26 cellular contexts compared by ENCODE assay signal in the genomic region with DNA sequence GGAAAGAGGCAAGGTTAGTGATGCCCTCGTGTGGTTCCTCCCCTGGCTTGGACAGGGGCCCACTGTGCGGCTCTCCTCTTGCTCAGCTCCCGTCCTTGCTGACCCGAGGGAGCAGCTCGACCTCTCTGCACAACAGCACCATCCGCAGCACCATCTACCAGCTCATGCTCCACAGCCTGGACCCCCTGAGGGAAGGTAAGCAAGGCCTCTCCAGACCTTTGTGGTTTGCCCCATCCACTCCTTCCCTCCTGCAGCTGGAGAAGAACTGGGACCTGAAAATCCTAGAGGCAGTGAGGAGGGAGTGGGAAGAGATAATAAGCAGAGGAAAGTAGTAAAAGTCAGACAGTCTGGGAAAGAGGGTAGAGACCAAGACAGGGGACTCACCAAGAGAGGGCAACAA.
"Had no signal": no experiment of that assay in that cellular context is flagged by ENCODE, and none has a peak within 500 bp of the region (broad histone marks: within the 10 kb centered on the region; RNA-seq: fewer than 3 reads in every experiment).

No MANE protein-coding gene starts in this region.

- H3K27ac ChIP-seq: adrenal gland, body of pancreas, Peyer's patch, RWPE1, SJCRH30 had no signal

- DNase-seq: activated CD4-positive, alpha-beta T cell treated with anti-CD3 and anti-CD28 coated beads for 48 hours; activated CD4-positive, alpha-beta T cell treated with anti-CD3 and anti-CD28 coated beads, Interleukin-2, amount 50 U/mL, for 48 hours; activated CD8-positive, alpha-beta memory T cell treated with anti-CD3 and anti-CD28 coated beads, Interleukin-2, amount 10 ng/mL, durations not matched to agents 7 days and 5 days; activated gamma-delta T cell; activated naive CD4-positive, alpha-beta T cell treated with anti-CD3 and anti-CD28 coated beads for 36 hours; activated naive CD8-positive, alpha-beta T cell treated with anti-CD3 and anti-CD28 coated beads, Interleukin-2, amount 10 ng/mL, durations not matched to agents 7 days and 5 days; activated T-cell treated with anti-CD3 and anti-CD28 coated beads, Interleukin-2, amount 50 U/mL, for 4 hours; aorta; body of pancreas; KBM-7; NCI-H1048; NCI-H1930; NCI-H2171; NCI-H2227 treated with DMSO at 0.1 percent for 48 hours; NCI-H446 treated with DMSO at 0.1 percent for 48 hours; NCI-H524 treated with DMSO at 0.1 percent for 48 hours; NCI-H748 treated with DMSO at 0.1 percent for 48 hours; OCI-M1; Peyer's patch; Right ventricle myocardium superior; SJCRH30; SK-N-SH; T-helper 1 cell had no signal

- H3K9me3 ChIP-seq: adrenal gland, body of pancreas, Peyer's patch, SJCRH30, SK-N-SH had no signal

- H3K27ac Mint-ChIP-seq: activated naive CD4-positive, alpha-beta T cell treated with anti-CD3 and anti-CD28 coated beads for 36 hours had no signal

- H3K36me3 ChIP-seq: adrenal gland, Peyer's patch, SJCRH30 had no signal

- ATAC-seq: body of pancreas had no signal

- H3K36me3 Mint-ChIP-seq: activated CD8-positive, alpha-beta memory T cell treated with anti-CD3 and anti-CD28 coated beads, Interleukin-2, amount 10 ng/mL, durations not matched to agents 7 days and 5 days; activated naive CD8-positive, alpha-beta T cell treated with anti-CD3 and anti-CD28 coated beads, Interleukin-2, amount 10 ng/mL, durations not matched to agents 7 days and 5 days had no signal

- H3K4me3 Mint-ChIP-seq: activated naive CD4-positive, alpha-beta T cell treated with anti-CD3 and anti-CD28 coated beads for 36 hours; activated T-cell treated with anti-CD3 and anti-CD28 coated beads, Interleukin-2, amount 50 U/mL, for 4 hours had no signal

- H3K27me3 ChIP-seq: adrenal gland, body of pancreas, Peyer's patch, SJCRH30 had no signal

- H3K4me1 ChIP-seq: body of pancreas, Peyer's patch, SJCRH30 had no signal

- H3K4me3 ChIP-seq: body of pancreas, Peyer's patch, SJCRH30 had no signal

- H3K9me3 Mint-ChIP-seq: activated naive CD4-positive, alpha-beta T cell treated with anti-CD3 and anti-CD28 coated beads for 36 hours; activated naive CD8-positive, alpha-beta T cell treated with anti-CD3 and anti-CD28 coated beads, Interleukin-2, amount 10 ng/mL, durations not matched to agents 7 days and 5 days; activated T-cell treated with anti-CD3 and anti-CD28 coated beads, Interleukin-2, amount 50 U/mL, for 4 hours; activated T-helper 17 cell treated with anti-CD3 and anti-CD28 coated beads, Interleukin-2, amount 50 U/mL, for 72 hours had no signal
